In genomic region chr17:1100382-1100781, GRCh38 we compare ENCODE assay signal across 25 cellular contexts.
"Had no signal": no experiment of that assay in that cellular context is flagged by ENCODE, and none has a peak within 500 bp of the region (broad histone marks: within the 10 kb centered on the region; RNA-seq: fewer than 3 reads in every experiment).

No MANE protein-coding gene starts in this region.

- H3K4me3 ChIP-seq: colonic mucosa, esophagus squamous epithelium, gastroesophageal sphincter, lung, thyroid gland, upper lobe of right lung had no signal

- H3K27me3 ChIP-seq: colonic mucosa, esophagus squamous epithelium, gastroesophageal sphincter, thyroid gland, upper lobe of right lung had no signal

- DNase-seq: activated CD4-positive, alpha-beta T cell treated with anti-CD3 and anti-CD28 coated beads, Interleukin-2, amount 10 ng/mL, durations not matched to agents 7 days and 5 days; activated CD4-positive, CD25-positive, alpha-beta regulatory T cell treated with anti-CD3 and anti-CD28 coated beads, Interleukin-2, amount 50 U/mL, for 72 hours; activated CD8-positive, alpha-beta memory T cell treated with anti-CD3 and anti-CD28 coated beads, Interleukin-2, amount 10 ng/mL, durations not matched to agents 7 days and 5 days; activated CD8-positive, alpha-beta T cell treated with anti-CD3 and anti-CD28 coated beads for 36 hours; activated gamma-delta T cell; activated naive CD4-positive, alpha-beta T cell treated with anti-CD3 and anti-CD28 coated beads, Interleukin-2, amount 50 U/mL, for 16 hours; activated naive CD8-positive, alpha-beta T cell treated with anti-CD3 and anti-CD28 coated beads, Interleukin-2, amount 50 U/mL, for 24 hours; activated T-cell treated with anti-CD3 and anti-CD28 coated beads for 4 hours; anterior cingulate cortex; colonic mucosa; esophagus squamous epithelium; kidney; naive thymus-derived CD4-positive, alpha-beta T cell; stimulated activated CD4-positive, alpha-beta T cell treated with anti-CD3 and anti-CD28 coated beads, Interleukin-4, amount 100 ng/mL, for 4 hours; stimulated activated naive CD8-positive, alpha-beta T cell treated with anti-CD3 and anti-CD28 coated beads, Interleukin-15, Interleukin-2, amounts not matched to agents 100 U/mL and 50 U/mL, for 24 hours; T-cell; thyroid gland; upper lobe of right lung; WERI-Rb-1 had no signal

- H3K27me3 Mint-ChIP-seq: activated CD4-positive, alpha-beta T cell treated with anti-CD3 and anti-CD28 coated beads, Interleukin-2, amount 10 ng/mL, durations not matched to agents 7 days and 5 days; activated CD8-positive, alpha-beta memory T cell treated with anti-CD3 and anti-CD28 coated beads, Interleukin-2, amount 10 ng/mL, durations not matched to agents 7 days and 5 days; activated CD8-positive, alpha-beta T cell treated with anti-CD3 and anti-CD28 coated beads for 36 hours; activated naive CD8-positive, alpha-beta T cell treated with anti-CD3 and anti-CD28 coated beads, Interleukin-2, amount 50 U/mL, for 24 hours; brain; naive thymus-derived CD4-positive, alpha-beta T cell; progenitor cell of endocrine pancreas; T-cell had no signal

- H3K9me3 Mint-ChIP-seq: activated CD4-positive, alpha-beta T cell treated with anti-CD3 and anti-CD28 coated beads, Interleukin-2, amount 10 ng/mL, durations not matched to agents 7 days and 5 days; activated CD8-positive, alpha-beta T cell treated with anti-CD3 and anti-CD28 coated beads for 36 hours; activated naive CD8-positive, alpha-beta T cell treated with anti-CD3 and anti-CD28 coated beads, Interleukin-2, amount 50 U/mL, for 24 hours; activated T-helper 1 cell treated with anti-CD3 and anti-CD28 coated beads, Interleukin-12 subunit alpha, Interleukin-12 subunit beta, Interleukin-2, Interleukin-4 antibody, amounts not matched to agents 30 ng/mL and 10 ng/mL and 1 ng/mL, durations not matched to agents 14 hours and 24 hours and 36 hours; naive thymus-derived CD4-positive, alpha-beta T cell; T-cell; T-helper 2 cell treated with Interferon-gamma antibody and Interleukin-4, amounts not matched to agents 5 μg/mL and 100 μg/mL, for 36 hours had no signal

- H3K4me1 ChIP-seq: thyroid gland had no signal

- H3K27ac ChIP-seq: colonic mucosa, esophagus squamous epithelium, gastroesophageal sphincter, thyroid gland, upper lobe of right lung, WERI-Rb-1 had no signal

- H3K4me3 Mint-ChIP-seq: activated CD4-positive, alpha-beta T cell treated with anti-CD3 and anti-CD28 coated beads, Interleukin-2, amount 10 ng/mL, durations not matched to agents 7 days and 5 days; activated CD8-positive, alpha-beta memory T cell treated with anti-CD3 and anti-CD28 coated beads, Interleukin-2, amount 10 ng/mL, durations not matched to agents 7 days and 5 days; activated CD8-positive, alpha-beta T cell treated with anti-CD3 and anti-CD28 coated beads for 36 hours; activated naive CD8-positive, alpha-beta T cell treated with anti-CD3 and anti-CD28 coated beads, Interleukin-2, amount 50 U/mL, for 24 hours; activated T-helper 1 cell treated with anti-CD3 and anti-CD28 coated beads, Interleukin-12 subunit alpha, Interleukin-12 subunit beta, Interleukin-2, Interleukin-4 antibody, amounts not matched to agents 30 ng/mL and 10 ng/mL and 1 ng/mL, durations not matched to agents 14 hours and 24 hours and 36 hours; brain; naive thymus-derived CD4-positive, alpha-beta T cell; T-cell; T-helper 2 cell treated with Interferon-gamma antibody and Interleukin-4, amounts not matched to agents 5 μg/mL and 100 μg/mL, for 36 hours had no signal

- H3K9me3 ChIP-seq: colonic mucosa, esophagus squamous epithelium, gastroesophageal sphincter, thyroid gland, upper lobe of right lung had no signal

- H3K27ac Mint-ChIP-seq: activated CD4-positive, alpha-beta T cell treated with anti-CD3 and anti-CD28 coated beads, Interleukin-2, amount 10 ng/mL, durations not matched to agents 7 days and 5 days; activated CD8-positive, alpha-beta memory T cell treated with anti-CD3 and anti-CD28 coated beads, Interleukin-2, amount 10 ng/mL, durations not matched to agents 7 days and 5 days; activated CD8-positive, alpha-beta T cell treated with anti-CD3 and anti-CD28 coated beads for 36 hours; activated naive CD8-positive, alpha-beta T cell treated with anti-CD3 and anti-CD28 coated beads, Interleukin-2, amount 50 U/mL, for 24 hours; activated T-helper 1 cell treated with anti-CD3 and anti-CD28 coated beads, Interleukin-12 subunit alpha, Interleukin-12 subunit beta, Interleukin-2, Interleukin-4 antibody, amounts not matched to agents 30 ng/mL and 10 ng/mL and 1 ng/mL, durations not matched to agents 14 hours and 24 hours and 36 hours; progenitor cell of endocrine pancreas; T-cell; T-helper 2 cell treated with Interferon-gamma antibody and Interleukin-4, amounts not matched to agents 5 μg/mL and 100 μg/mL, for 36 hours had no signal

- H3K36me3 ChIP-seq: colonic mucosa, thyroid gland had no signal
